In genomic region chr15:62071711-62072308, GRCh38 we compare ENCODE assay signal across 8 cellular contexts. TPM values are rescaled to one million over a fixed set of nuclear protein-coding genes. Genes with fewer than 3 reads are reported as not detected.
DNase-seq lines count a peak whose midpoint lies in the region; ATAC-seq, FAIRE-seq and TF ChIP-seq lines count a peak whose summit lies in the region.

No MANE protein-coding gene starts in this region.

- H3K4me2 ChIP-seq in OCI-LY7 (ENCODE audit: low read length) (no peak overlapping the region), endothelial cell of umbilical vein (ENCODE audit: insufficient read depth, low read length) (no peak overlapping the region)

- no peak overlapping the region for H3K4me3 Mint-ChIP-seq in activated T-cell treated with anti-CD3 and anti-CD28 coated beads, Interleukin-2, amount 50 U/mL, for 24 hours

- peak; percentile 74 for FAIRE-seq in endothelial cell of umbilical vein (lab: Jason Lieb, UNC)

- DNase-seq in AG04449 (ENCODE audit: low read depth, low spot score) (no peak), GM13976 (ENCODE audit: low spot score) (peak; percentile 43), OCI-LY7 (ENCODE audit: low spot score) (peak; percentile 59), endothelial cell of umbilical vein (ENCODE audit: low read depth, low spot score) (peak; percentile 63), pons (ENCODE audit: low spot score) (peak; percentile 74)
- no peak for DNase-seq in activated T-cell treated with anti-CD3 and anti-CD28 coated beads, Interleukin-2, amount 50 U/mL, for 24 hours

- H3K9me3 ChIP-seq in OCI-LY7 (ENCODE audit: low read length) (no peaks in the 10 kb centered on the region), endothelial cell of umbilical vein (replicated peaks; ENCODE audit: control insufficient read depth, insufficient read depth, low read length) (no peaks in the 10 kb centered on the region)

- TF ChIP-seq POLR2A in endothelial cell of umbilical vein (IDR thresholded peaks at IDR 0.05; ENCODE audit: low read depth, low read length), result no peak

- POLR2A ChIA-PET in AG04449 (lab: Yijun Ruan, JAX) (no interaction called here), OCI-LY7 (lab: Charles Lee) (no interaction called here), endothelial cell of umbilical vein (lab: Charles Lee) (no interaction called here)

- ATAC-seq in HG03442 (IDR thresholded peaks at IDR 0.05; ENCODE audit: unreplicated experiment), result no peak
- ATAC-seq in HG03521 (IDR thresholded peaks at IDR 0.05; ENCODE audit: unreplicated experiment), result no peak

- no TSS peak for BruUV-seq in OCI-LY7 (replicated peaks; lab: Mats Ljungman, UMichigan)
- BruUV-seq in endothelial cell of umbilical vein (replicated peaks; lab: Mats Ljungman, UMichigan), result no TSS peak

- H3K27ac ChIP-seq in OCI-LY7 (ENCODE audit: low read depth, low read length, poor library complexity, severe bottlenecking) (no peak overlapping the region), endothelial cell of umbilical vein (ENCODE audit: insufficient read depth, low read depth, low read length) (no peak overlapping the region)

- no peaks in the 10 kb centered on the region for H3K9me3 Mint-ChIP-seq in activated T-cell treated with anti-CD3 and anti-CD28 coated beads, Interleukin-2, amount 50 U/mL, for 24 hours

- no peak overlapping the region for H3K9ac ChIP-seq in endothelial cell of umbilical vein (replicated peaks; ENCODE audit: extremely low read depth, insufficient read depth, low read length)

- no peak overlapping the region for H3K4me3 ChIP-seq in AG04449 (ENCODE audit: low read depth, low read length)
- no peak overlapping the region for H3K4me3 ChIP-seq in OCI-LY7 (ENCODE audit: low read depth, low read length, poor library complexity, severe bottlenecking)
- no peak overlapping the region for H3K4me3 ChIP-seq in endothelial cell of umbilical vein (replicated peaks in 1 of 3; ENCODE audit: insufficient read depth in 1 of 3, low read depth in 1 of 3, low read length in 3 of 3)

- H3K36me3 Mint-ChIP-seq in activated T-cell treated with anti-CD3 and anti-CD28 coated beads, Interleukin-2, amount 50 U/mL, for 24 hours (ENCODE audit: low read depth), result no peaks in the 10 kb centered on the region

- no peaks in the 10 kb centered on the region for H3K9me2 ChIP-seq in OCI-LY7 (ENCODE audit: insufficient read depth, low read length)

- dilution Hi-C loops in endothelial cell of umbilical vein (cut with MboI; ENCODE audit: extremely low pct_ligation_motif_present, low sequenced_read_pairs), result no loop called here

- intact Hi-C loops in OCI-LY7 (cut with micrococcal nuclease; ENCODE audit: unreplicated experiment) (loop anchor here (2.0 kb wide), 1 partner anchor 199 kb away; no protein-coding TSS in a partner anchor), endothelial cell of umbilical vein (cut with micrococcal nuclease) (loop anchor here (1.0 kb wide), 5 partner anchors 53 to 235 kb away; partner anchors contain the start of gene C2CD4B)

- H3K4me1 ChIP-seq in OCI-LY7 (ENCODE audit: insufficient read depth, low read length, poor library complexity, severe bottlenecking) (peaks cover 5% of the 10 kb centered on the region), endothelial cell of umbilical vein (ENCODE audit: control insufficient read depth, extremely low read depth, insufficient read depth, low read length) (peaks cover 15% of the 10 kb centered on the region)

- H3K27ac Mint-ChIP-seq in activated T-cell treated with anti-CD3 and anti-CD28 coated beads, Interleukin-2, amount 50 U/mL, for 24 hours, result no peak overlapping the region

- CTCF ChIA-PET in AG04449 (lab: Yijun Ruan, JAX), result interaction anchor here (0.6 to 12.6 kb wide), 25 partner anchors 10 to 238 kb away, joined by 3 to 100 read pairs (median 4); partner anchors contain the start of gene VPS13C
- CTCF ChIA-PET in OCI-LY7 (lab: Charles Lee; ENCODE audit: unreplicated experiment), result interaction anchor here (1.0 kb wide), 1 partner anchor 199 kb away, joined by 3 read pairs; no protein-coding TSS in a partner anchor
- CTCF ChIA-PET in endothelial cell of umbilical vein (lab: Charles Lee), result interaction anchor here (0.7 to 4.5 kb wide), 18 partner anchors 10 to 235 kb away, joined by 3 to 47 read pairs (median 4); partner anchors contain the start of genes C2CD4B and VPS13C

- H3K27me3 ChIP-seq in endothelial cell of umbilical vein (ENCODE audit: control insufficient read depth in 2 of 2, insufficient read depth in 2 of 2, low read length in 2 of 2), result no peaks in the 10 kb centered on the region

- no peaks in the 10 kb centered on the region for H3K79me2 ChIP-seq in OCI-LY7 (ENCODE audit: insufficient read depth, low read depth, low read length)
- H3K79me2 ChIP-seq in endothelial cell of umbilical vein (ENCODE audit: control insufficient read depth, insufficient read depth, low read length), result no peaks in the 10 kb centered on the region

- H4K20me1 ChIP-seq in OCI-LY7 (ENCODE audit: insufficient read depth, low read length) (no peaks in the 10 kb centered on the region), endothelial cell of umbilical vein (replicated peaks; ENCODE audit: control insufficient read depth, extremely low read depth, insufficient read depth, low read length) (no peaks in the 10 kb centered on the region)

- peak; percentile 31 for TF ChIP-seq CTCF in AG04449 (IDR thresholded peaks at IDR 0.05; ENCODE audit: insufficient read depth, low read length, missing control alignments)
- peak; percentile 29 for TF ChIP-seq CTCF in GM13976 (IDR thresholded peaks at IDR 0.05; ENCODE audit: borderline replicate concordance, control extremely low read depth, extremely low read depth, insufficient read depth, missing control alignments)
- peak; percentile 91 for TF ChIP-seq CTCF in OCI-LY7 (conservative IDR thresholded peaks at IDR 0.05; ENCODE audit: low read length)
- peak; percentile 40 to 44 for TF ChIP-seq CTCF in endothelial cell of umbilical vein (IDR thresholded peaks at IDR 0.05; ENCODE audit: extremely low read depth in 1 of 2, insufficient read depth in 1 of 2, low read depth in 1 of 2, low read length in 2 of 2)

- in situ Hi-C loops in GM13976 (cut with MboI; ENCODE audit: low sequenced_read_pairs, unreplicated experiment), result no loop called here

- H2AFZ ChIP-seq in OCI-LY7 (ENCODE audit: low read length) (no peak overlapping the region), endothelial cell of umbilical vein (ENCODE audit: low read depth, low read length) (no peak overlapping the region)

- H3K9me1 ChIP-seq in endothelial cell of umbilical vein (replicated peaks; ENCODE audit: control insufficient read depth, extremely low read depth, insufficient read depth, low read length), result no peaks in the 10 kb centered on the region

- H3K27me3 Mint-ChIP-seq in activated T-cell treated with anti-CD3 and anti-CD28 coated beads, Interleukin-2, amount 50 U/mL, for 24 hours, result peaks cover 20% of the 10 kb centered on the region

- H3K4me1 Mint-ChIP-seq in activated T-cell treated with anti-CD3 and anti-CD28 coated beads, Interleukin-2, amount 50 U/mL, for 24 hours (ENCODE audit: low read depth), result peaks cover 15% of the 10 kb centered on the region

- H3K36me3 ChIP-seq in OCI-LY7 (ENCODE audit: insufficient read depth, low read length) (no peaks in the 10 kb centered on the region), endothelial cell of umbilical vein (ENCODE audit: control insufficient read depth in 2 of 2, extremely low read depth in 1 of 2, insufficient read depth in 2 of 2, low read length in 2 of 2) (no peaks in the 10 kb centered on the region)

TF ChIP-seq in endothelial cell of umbilical vein, 7 proteins besides CTCF, POLR2A, EP300 and RAD21:
- TF ChIP-seq MAX (IDR thresholded peaks at IDR 0.05; ENCODE audit: insufficient read depth, insufficient read length), result no peak
- no peak for TF ChIP-seq FOS (IDR thresholded peaks at IDR 0.05; ENCODE audit: borderline replicate concordance, insufficient read depth, low read length)
- TF ChIP-seq JUN (IDR thresholded peaks at IDR 0.05; ENCODE audit: borderline replicate concordance, insufficient read depth, insufficient read length, low read depth), result no peak
- no peak for TF ChIP-seq EZH2 (IDR thresholded peaks at IDR 0.05; ENCODE audit: borderline replicate concordance, low read depth, low read length, severe bottlenecking)
- no peak for TF ChIP-seq MYC (IDR thresholded peaks at IDR 0.05; ENCODE audit: low read depth, low read length)
- no peak for TF ChIP-seq GATA2 (IDR thresholded peaks at IDR 0.05; ENCODE audit: insufficient read depth, insufficient read length, low read depth, low read length)
- no peak for TF ChIP-seq POLR2AphosphoS5 (IDR thresholded peaks at IDR 0.05; ENCODE audit: insufficient read depth, low read depth, low read length)
TF ChIP-seq in endothelial cell of umbilical vein: peak in this region for 0.

RNA-seq across cellular contexts. Expression of gene C2CD4A, which starts 5.0 kb away (rescaled TPM):
- not detected in 2 replicates for total RNA-seq in OCI-LY7 (2014; rRNA removed; shearing (Covaris generic))
- total RNA-seq in OCI-LY7 (2022) (not detected in 2 replicates), endothelial cell of umbilical vein (0.46 and 1.1 TPM in 2 replicates)
- 0.10 and 0.33 TPM in 2 replicates for polyA plus RNA-seq in endothelial cell of umbilical vein
- 0.23 and 0.25 TPM in 2 replicates for polyA plus RNA-seq in endothelial cell of umbilical vein (2011; cell fraction: cytosol; rRNA removed)
- polyA plus RNA-seq in endothelial cell of umbilical vein (2011; cell fraction: nucleus; rRNA removed), result 0.64 and 0.80 TPM in 2 replicates
- 0.25 and 0.37 TPM in 2 replicates for polyA plus RNA-seq in endothelial cell of umbilical vein (2012)
- polyA minus RNA-seq in endothelial cell of umbilical vein, result 0.06 and 0.34 TPM in 2 replicates
- not detected for polyA minus RNA-seq in endothelial cell of umbilical vein (2011; cell fraction: cytosol; rRNA and poly(A)+ RNA removed)
- polyA minus RNA-seq in endothelial cell of umbilical vein (2011; cell fraction: nucleus; rRNA and poly(A)+ RNA removed), result 1.6 and 2.3 TPM in 2 replicates

RNA-seq across cellular contexts. Expression of gene VPS13C, which starts 11.6 kb away (rescaled TPM):
- 30.9 and 44.4 TPM in 2 replicates for total RNA-seq in OCI-LY7 (2014; rRNA removed; shearing (Covaris generic))
- 60.6 and 66.8 TPM in 2 replicates for total RNA-seq in OCI-LY7 (2022)
- 57.5 and 60.3 TPM in 2 replicates for total RNA-seq in endothelial cell of umbilical vein
- polyA plus RNA-seq in endothelial cell of umbilical vein, result 8.6 and 10.8 TPM in 2 replicates
- polyA plus RNA-seq in endothelial cell of umbilical vein (2011; cell fraction: cytosol; rRNA removed), result 7.6 TPM in 2 replicates
- polyA plus RNA-seq in endothelial cell of umbilical vein (2011; cell fraction: nucleus; rRNA removed), result 37.7 and 42.1 TPM in 2 replicates
- polyA plus RNA-seq in endothelial cell of umbilical vein (2012), result 17.6 and 21.9 TPM in 2 replicates
- polyA minus RNA-seq in endothelial cell of umbilical vein, result 66.7 and 87.2 TPM in 2 replicates
- 16.4 TPM for polyA minus RNA-seq in endothelial cell of umbilical vein (2011; cell fraction: cytosol; rRNA and poly(A)+ RNA removed)
- 175 and 231 TPM in 2 replicates for polyA minus RNA-seq in endothelial cell of umbilical vein (2011; cell fraction: nucleus; rRNA and poly(A)+ RNA removed)

Comparison
In these comparisons a context has a peak if more than half of its experiments do, and no peak if none do; other contexts are left out.
1. DNase-seq: peak in GM13976 (single experiment), OCI-LY7 (single experiment), endothelial cell of umbilical vein (single experiment) and pons (single experiment); none in AG04449 (single experiment) and activated T-cell treated with anti-CD3 and anti-CD28 coated beads, Interleukin-2, amount 50 U/mL, for 24 hours (single experiment).
2. CTCF ChIP-seq: peak in every context shown above with its lines; median percentile 91 in OCI-LY7; 42 in endothelial cell of umbilical vein; 31 in AG04449; 29 in GM13976.